ENCODE assay signal across 11 cellular contexts in the genomic region with DNA sequence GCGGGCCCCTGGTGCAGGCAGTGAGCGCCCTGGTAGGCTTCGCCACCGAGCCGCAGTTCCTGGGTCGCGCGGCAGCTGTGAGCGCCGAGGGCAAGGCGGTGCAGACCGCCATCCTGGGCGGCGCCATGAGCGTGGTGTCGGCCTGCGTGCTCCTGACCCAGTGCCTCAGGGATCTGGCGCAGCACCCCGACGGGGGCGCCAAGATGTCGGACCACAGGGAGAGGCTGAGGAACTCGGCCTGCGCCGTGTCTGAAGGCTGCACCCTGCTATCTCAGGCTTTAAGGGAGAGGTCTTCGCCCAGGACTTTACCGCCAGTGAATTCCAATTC. TPM values are rescaled to one million over a fixed set of nuclear protein-coding genes. Genes with fewer than 3 reads are reported as not detected.
DNase-seq lines count a peak whose midpoint lies in the region; ATAC-seq and TF ChIP-seq lines count a peak whose summit lies in the region.
"Had no signal": no experiment of that assay in that cellular context is flagged by ENCODE, and none has a peak within 500 bp of the region (broad histone marks: within the 10 kb centered on the region; RNA-seq: fewer than 3 reads in every experiment).

No MANE protein-coding gene starts in this region.

- H3K4me2 ChIP-seq in hepatocyte, result no peak overlapping the region

- no peak for TF ChIP-seq CTCF in right atrium auricular region (IDR thresholded peaks at IDR 0.05)
- TF ChIP-seq CTCF in spleen (IDR thresholded peaks at IDR 0.05 in 8 of 11, conservative IDR thresholded peaks at IDR 0.05 in 3 of 11), result no peak
- no peak for TF ChIP-seq CTCF in hepatocyte (IDR thresholded peaks at IDR 0.05; ENCODE audit: poor library complexity)

- H3K9me3 ChIP-seq in right atrium auricular region (no peaks in the 10 kb centered on the region), spleen (no peaks in the 10 kb centered on the region), hepatocyte (ENCODE audit: low read depth) (no peaks in the 10 kb centered on the region)
- H3K9me3 ChIP-seq: HAP-1 had no signal

- intact Hi-C loops in activated CD4-positive, alpha-beta T cell treated with anti-CD3 and anti-CD28 coated beads for 36 hours (cut with DNase I, micrococcal nuclease), result loop anchor here (5.0 to 10.0 kb wide), 4 partner anchors 292 to 1036 kb away; a partner anchor contains a TSS
- intact Hi-C loops in spleen (cut with DNase I; ENCODE audit: low total_unique reads), result no loop called here

- H3K4me3 Mint-ChIP-seq in activated CD4-positive, alpha-beta T cell treated with anti-CD3 and anti-CD28 coated beads for 36 hours, result peak overlapping the region; percentile 61
- peak overlapping the region; percentile 73 for H3K4me3 Mint-ChIP-seq in activated CD8-positive, alpha-beta T cell treated with anti-CD3 and anti-CD28 coated beads, Interleukin-2, amount 10 ng/mL, durations not matched to agents 7 days and 5 days

- H3K9me2 ChIP-seq in hepatocyte (replicated peaks; ENCODE audit: insufficient read depth), result no peaks in the 10 kb centered on the region

- no peak for TF ChIP-seq POLR2A in spleen (IDR thresholded peaks at IDR 0.05)

- no peak for DNase-seq in activated CD4-positive, alpha-beta T cell treated with anti-CD3 and anti-CD28 coated beads for 36 hours
- DNase-seq in activated CD4-positive, alpha-beta T cell treated with anti-CD3 and anti-CD28 coated beads for 48 hours, result no peak
- no peak for DNase-seq in activated CD8-positive, alpha-beta T cell treated with anti-CD3 and anti-CD28 coated beads, Interleukin-2, amount 10 ng/mL, durations not matched to agents 7 days and 5 days
- no peak for DNase-seq in right atrium auricular region (ENCODE audit: low spot score)
- peak; percentile 84 for DNase-seq in spleen
- no peak for DNase-seq in hepatocyte (ENCODE audit: low spot score)
- DNase-seq: activated CD4-positive, alpha-beta T cell treated with anti-CD3 and anti-CD28 coated beads for 1 hour; effector CD4-positive, alpha-beta T cell had no signal

- H3K27me3 ChIP-seq in right atrium auricular region, result no peaks in the 10 kb centered on the region
- H3K27me3 ChIP-seq in spleen (replicated peaks in 1 of 7), result no peaks in the 10 kb centered on the region
- no peaks in the 10 kb centered on the region for H3K27me3 ChIP-seq in hepatocyte

- H3K27me3 Mint-ChIP-seq in activated CD4-positive, alpha-beta T cell treated with anti-CD3 and anti-CD28 coated beads for 36 hours, result no peaks in the 10 kb centered on the region
- no peaks in the 10 kb centered on the region for H3K27me3 Mint-ChIP-seq in activated CD8-positive, alpha-beta T cell treated with anti-CD3 and anti-CD28 coated beads, Interleukin-2, amount 10 ng/mL, durations not matched to agents 7 days and 5 days (ENCODE audit: low read depth)

- H3K27ac ChIP-seq in right atrium auricular region (peak overlapping the region; percentile 96 to 98), spleen (peak overlapping the region in 6 of 8 donors; percentile 92 to 99 (median 98)), hepatocyte (no peak overlapping the region)

- peaks cover 14% of the 10 kb centered on the region for H4K20me1 ChIP-seq in hepatocyte (ENCODE audit: insufficient read depth, poor library complexity, severe bottlenecking)

- no peak overlapping the region for H2AFZ ChIP-seq in hepatocyte

- no peak for ATAC-seq in activated CD4-positive, alpha-beta T cell treated with anti-CD3 and anti-CD28 coated beads for 36 hours
- no peak for ATAC-seq in activated CD8-positive, alpha-beta T cell treated with anti-CD3 and anti-CD28 coated beads, Interleukin-2, amount 10 ng/mL, durations not matched to agents 7 days and 5 days
- no peak for ATAC-seq in HG03520 (IDR thresholded peaks at IDR 0.05; ENCODE audit: unreplicated experiment)
- ATAC-seq in HG02610 (IDR thresholded peaks at IDR 0.05; ENCODE audit: unreplicated experiment), result no peak

- POLR2A ChIA-PET in activated CD4-positive, alpha-beta T cell treated with anti-CD3 and anti-CD28 coated beads for 36 hours (lab: Charles Lee), result no interaction called here
- POLR2A ChIA-PET in activated CD8-positive, alpha-beta T cell treated with anti-CD3 and anti-CD28 coated beads, Interleukin-2, amount 10 ng/mL, durations not matched to agents 7 days and 5 days (lab: Charles Lee), result interaction anchor here (0.6 to 4.3 kb wide), 4 partner anchors 8 to 41 kb away, joined by 3 to 49 read pairs (median 3); a partner anchor contains a TSS

- CTCF ChIA-PET in activated CD4-positive, alpha-beta T cell treated with anti-CD3 and anti-CD28 coated beads for 36 hours (lab: Charles Lee), result interaction anchor here (1.5 to 1.7 kb wide), 2 partner anchors 11 to 273 kb away, joined by 4 to 5 read pairs; no protein-coding TSS in a partner anchor
- CTCF ChIA-PET in activated CD8-positive, alpha-beta T cell treated with anti-CD3 and anti-CD28 coated beads, Interleukin-2, amount 10 ng/mL, durations not matched to agents 7 days and 5 days (lab: Charles Lee), result no interaction called here

- peaks cover 13% of the 10 kb centered on the region for H3K36me3 ChIP-seq in right atrium auricular region
- H3K36me3 ChIP-seq in spleen, result peaks cover 0 to 27% (median 9%) of the 10 kb centered on the region in 6 donors
- no peaks in the 10 kb centered on the region for H3K36me3 ChIP-seq in hepatocyte (replicated peaks; ENCODE audit: insufficient read depth, low read depth)

- 78 to 84% (median 83%) methylated on average over 6 to 27 of the region's 27 CpGs for WGBS in spleen, 5 donors
- WGBS in hepatocyte (ENCODE audit: low lambda C conversion rate, missing lambda C conversion rate), result 97% methylated on average over 20 of the region's 27 CpGs

- peaks cover 0 to 41% of the 10 kb centered on the region in 2 donors for H3K4me1 ChIP-seq in right atrium auricular region
- peaks cover 32 to 86% (median 66%) of the 10 kb centered on the region in 6 donors for H3K4me1 ChIP-seq in spleen
- no peaks in the 10 kb centered on the region for H3K4me1 ChIP-seq in hepatocyte (ENCODE audit: insufficient read depth)

- peaks cover 52% of the 10 kb centered on the region for H3K79me2 ChIP-seq in hepatocyte

- peak overlapping the region; percentile 73 to 79 for H3K4me3 ChIP-seq in right atrium auricular region
- H3K4me3 ChIP-seq in spleen, result peak overlapping the region in 6 of 8 donors; percentile 62 to 92 (median 84)
- no peak overlapping the region for H3K4me3 ChIP-seq in hepatocyte

- H3K4me1 Mint-ChIP-seq in activated CD4-positive, alpha-beta T cell treated with anti-CD3 and anti-CD28 coated beads for 36 hours, result peaks cover 61% of the 10 kb centered on the region
- H3K4me1 Mint-ChIP-seq in activated CD8-positive, alpha-beta T cell treated with anti-CD3 and anti-CD28 coated beads, Interleukin-2, amount 10 ng/mL, durations not matched to agents 7 days and 5 days (ENCODE audit: low read depth), result peaks cover 52% of the 10 kb centered on the region

- no peaks in the 10 kb centered on the region for H3K9me3 Mint-ChIP-seq in activated CD4-positive, alpha-beta T cell treated with anti-CD3 and anti-CD28 coated beads for 36 hours (ENCODE audit: low read depth)
- H3K9me3 Mint-ChIP-seq in activated CD8-positive, alpha-beta T cell treated with anti-CD3 and anti-CD28 coated beads, Interleukin-2, amount 10 ng/mL, durations not matched to agents 7 days and 5 days (ENCODE audit: insufficient read depth), result no peaks in the 10 kb centered on the region

- H3K36me3 Mint-ChIP-seq in activated CD4-positive, alpha-beta T cell treated with anti-CD3 and anti-CD28 coated beads for 36 hours (ENCODE audit: low read depth), result peaks cover 16% of the 10 kb centered on the region
- peaks cover 35% of the 10 kb centered on the region for H3K36me3 Mint-ChIP-seq in activated CD8-positive, alpha-beta T cell treated with anti-CD3 and anti-CD28 coated beads, Interleukin-2, amount 10 ng/mL, durations not matched to agents 7 days and 5 days (ENCODE audit: low read depth)

- no peak overlapping the region for H3K27ac Mint-ChIP-seq in activated CD4-positive, alpha-beta T cell treated with anti-CD3 and anti-CD28 coated beads for 36 hours
- H3K27ac Mint-ChIP-seq in activated CD8-positive, alpha-beta T cell treated with anti-CD3 and anti-CD28 coated beads, Interleukin-2, amount 10 ng/mL, durations not matched to agents 7 days and 5 days, result no peak overlapping the region

RNA-seq across cellular contexts. Expression of a gene that starts 2.3 kb away (rescaled TPM):
- 10 to 100 TPM; 11.2 to 16.9 TPM for total RNA-seq in activated CD4-positive, alpha-beta T cell treated with anti-CD3 and anti-CD28 coated beads for 36 hours
- 10 to 100 TPM; 32.3 to 33.8 TPM for total RNA-seq in activated CD8-positive, alpha-beta T cell treated with anti-CD3 and anti-CD28 coated beads, Interleukin-2, amount 10 ng/mL, durations not matched to agents 7 days and 5 days
- 10 to 100 TPM; 10.0 to 26.1 TPM for total RNA-seq in right atrium auricular region
- total RNA-seq in spleen, result 10 to 100 TPM; 22.7 to 53.3 (median 32.3) TPM
- polyA plus RNA-seq in spleen, result 10 to 100 TPM in 1 of 3 donors, 1 to 10 TPM in 2; 6.2 to 14.1 (median 8.1) TPM
- total RNA-seq in hepatocyte, result 13.3 and 15.6 TPM in 2 replicates
- polyA plus RNA-seq in hepatocyte, result 10.3 and 14.6 TPM in 2 replicates

RNA-seq across cellular contexts. Expression of a gene that starts 13.4 kb away (rescaled TPM):
- 10 to 100 TPM; 18.6 to 21.7 TPM for total RNA-seq in activated CD4-positive, alpha-beta T cell treated with anti-CD3 and anti-CD28 coated beads for 36 hours
- total RNA-seq in activated CD8-positive, alpha-beta T cell treated with anti-CD3 and anti-CD28 coated beads, Interleukin-2, amount 10 ng/mL, durations not matched to agents 7 days and 5 days, result 10 to 100 TPM; 27.0 to 27.4 TPM
- total RNA-seq in right atrium auricular region (10 to 100 TPM; 11.3 to 14.5 TPM), spleen (10 to 100 TPM; 25.4 to 39.8 (median 29.1) TPM), hepatocyte (27.1 and 27.4 TPM in 2 replicates)
- polyA plus RNA-seq in spleen (10 to 100 TPM in 2 of 3 donors, 1 to 10 TPM in 1; 8.5 to 13.1 (median 10.3) TPM), hepatocyte (47.6 and 52.2 TPM in 2 replicates)
